9 cellular contexts compared by ENCODE assay signal in the genomic region with DNA sequence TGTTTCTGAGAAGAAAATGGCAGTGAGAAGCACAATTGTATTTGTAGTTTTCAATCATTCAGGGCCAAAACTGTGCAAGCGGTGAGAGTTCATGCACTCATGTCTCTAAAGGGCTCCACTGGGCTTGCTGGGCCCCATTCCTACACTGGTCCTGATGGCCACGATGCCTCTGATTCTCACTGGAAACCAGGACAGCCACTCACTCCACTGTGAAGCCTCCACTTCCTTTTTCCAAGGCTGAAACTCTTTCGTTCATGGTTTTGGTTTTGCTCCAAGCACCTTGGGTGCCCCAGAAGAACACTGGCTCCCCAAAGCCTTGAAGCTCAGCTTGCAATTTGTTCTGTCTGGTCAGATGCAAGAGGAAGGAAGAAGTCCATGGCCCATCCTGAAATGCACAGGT.
"Had no signal": no experiment of that assay in that cellular context is flagged by ENCODE, and none has a peak within 500 bp of the region (broad histone marks: within the 10 kb centered on the region; RNA-seq: fewer than 3 reads in every experiment).

No MANE protein-coding gene starts in this region.

- FAIRE-seq: HepG2 had no signal

- H3K9me3 ChIP-seq: HAP-1 had no signal

- H3K4me1 ChIP-seq: HAP-1 had no signal

- H3K4me1 Mint-ChIP-seq: IgD-negative memory B cell had no signal

- H3K36me3 ChIP-seq: HAP-1 had no signal

- DNase-seq: GOT3, H7, HFFc6, KG1 had no signal

- H3K4me3 ChIP-seq: HAP-1 had no signal

- H3K4me3 Mint-ChIP-seq: HFFc6, IgD-negative memory B cell had no signal

- H3K27ac Mint-ChIP-seq: HFFc6, IgD-negative memory B cell had no signal

- ATAC-seq: HCT116, HepG2 had no signal

- H3K27ac ChIP-seq: HL-60 had no signal
